ENCODE assay signal across 8 cellular contexts in genomic region chr7:45111298-45112223, GRCh38.
DNase-seq lines count a peak whose midpoint lies in the region; ATAC-seq and FAIRE-seq lines count a peak whose summit lies in the region.

TBRG4 (minus strand) TSS chr7:45111697; CDS start chr7:45109237, 2,460 bp downstream.

- DNase-seq in AML-193 (lab: John Stamatoyannopoulos, UW) = peak; percentile 80 to 84
- peak; percentile 90 to 95 for DNase-seq in NCI-H446 (lab: John Stamatoyannopoulos, UW)
- peak; percentile 93 for DNase-seq in cerebellar cortex (ENCODE audit: low spot score)
- DNase-seq in stimulated activated CD4-positive, alpha-beta T cell treated with anti-CD3 and anti-CD28 coated beads, Interleukin-12 subunit alpha, Interleukin-12 subunit beta, amount 100 ng/mL, for 4 hours = peak; percentile 94

- ATAC-seq in GM19035 (IDR thresholded peaks at IDR 0.05; ENCODE audit: unreplicated experiment) (peak; percentile 94), HG03354 (IDR thresholded peaks at IDR 0.05; ENCODE audit: poor library complexity, severe bottlenecking, unreplicated experiment) (peak; percentile 96)
- peak; percentile 96 to 97 for ATAC-seq in activated CD4-positive, CD25-positive, alpha-beta regulatory T cell treated with anti-CD3 and anti-CD28 coated beads, Interleukin-2, amount 50 U/mL, for 24 hours

- FAIRE-seq in islet of Langerhans (lab: Jason Lieb, UNC) = peak; percentile 62

Comparison
In these comparisons a context has a peak if more than half of its experiments do, and no peak if none do; other contexts are left out.
1. Peak in every context shown above with its lines: DNase-seq and ATAC-seq.